Comparison of ENCODE assay signal across 12 cellular contexts in genomic region chr1:2840036-2840809, GRCh38.
DNase-seq lines count a peak whose midpoint lies in the region; ATAC-seq and TF ChIP-seq lines count a peak whose summit lies in the region.
"Had no signal": no experiment of that assay in that cellular context is flagged by ENCODE, and none has a peak within 500 bp of the region (broad histone marks: within the 10 kb centered on the region; RNA-seq: fewer than 3 reads in every experiment).

No MANE protein-coding gene starts in this region.

- peak; percentile 20 for TF ChIP-seq CTCF in NB4 (IDR thresholded peaks at IDR 0.05; ENCODE audit: low read depth, low read length)

- peaks cover 9 to 11% of the 10 kb centered on the region in 2 donors for H3K4me1 Mint-ChIP-seq in effector memory CD8-positive, alpha-beta T cell (ENCODE audit: low read depth in 2 of 2)

- H3K27me3 Mint-ChIP-seq in effector memory CD8-positive, alpha-beta T cell, result peaks cover 2 to 13% of the 10 kb centered on the region in 2 donors

- H3K9me3 Mint-ChIP-seq in effector memory CD8-positive, alpha-beta T cell, result no peaks in the 10 kb centered on the region
- H3K9me3 Mint-ChIP-seq: dendritic cell treated with granulocyte-macrophage colony-stimulating factor and Interleukin-4, amounts not matched to agents 40 ng/mL and 50 ng/mL, for 4 days had no signal

- H3K36me3 Mint-ChIP-seq in effector memory CD8-positive, alpha-beta T cell (ENCODE audit: insufficient read depth), result peaks cover 4% of the 10 kb centered on the region

- H3K4me3 ChIP-seq in NB4 (ENCODE audit: low read depth, low read length), result no peak overlapping the region
- H3K4me3 ChIP-seq: GM23248 had no signal

- H3K4me3 Mint-ChIP-seq in effector memory CD8-positive, alpha-beta T cell, result peak overlapping the region; percentile 31 to 53
- H3K4me3 Mint-ChIP-seq: dendritic cell treated with granulocyte-macrophage colony-stimulating factor and Interleukin-4, amounts not matched to agents 40 ng/mL and 50 ng/mL, for 4 days had no signal

- DNase-seq in NB4 (ENCODE audit: low read depth) (peak; percentile 45), NCI-H446 treated with DMSO at 0.1 percent for 48 hours (lab: John Stamatoyannopoulos, UW) (no peak), NCI-H82 treated with DMSO at 0.1 percent for 48 hours (lab: John Stamatoyannopoulos, UW; ENCODE audit: unreplicated experiment) (no peak)
- peak; percentile 17 to 33 for DNase-seq in activated CD8-positive, alpha-beta memory T cell treated with anti-CD3 and anti-CD28 coated beads for 4 hours (ENCODE audit: low read depth in 2 of 2)
- DNase-seq in effector memory CD8-positive, alpha-beta T cell, result peak; percentile 36 to 50 (median 37)
- DNase-seq in stimulated activated CD8-positive, alpha-beta memory T cell treated with anti-CD3 and anti-CD28 coated beads, Interleukin-4, amount 100 ng/mL, for 4 hours (ENCODE audit: low read depth in 2 of 2, low spot score in 1 of 2), result peak; percentile 12 to 13
- DNase-seq: GF-D8, GM23248, right cardiac atrium had no signal

- peak overlapping the region; percentile 16 to 50 for H3K27ac Mint-ChIP-seq in effector memory CD8-positive, alpha-beta T cell
- H3K27ac Mint-ChIP-seq: dendritic cell treated with granulocyte-macrophage colony-stimulating factor and Interleukin-4, amounts not matched to agents 40 ng/mL and 50 ng/mL, for 4 days had no signal

- TF ChIP-seq POLR2A in NB4 (IDR thresholded peaks at IDR 0.05; ENCODE audit: extremely low read depth, insufficient read length), result no peak

- peak; percentile 83 for ATAC-seq in effector memory CD8-positive, alpha-beta T cell (replicated peaks)
- ATAC-seq in HG03095 (IDR thresholded peaks at IDR 0.05; ENCODE audit: unreplicated experiment) (no peak), GM18867 (IDR thresholded peaks at IDR 0.05; ENCODE audit: unreplicated experiment) (no peak)
- ATAC-seq: right cardiac atrium had no signal

Comparison
In these comparisons a context has a peak if more than half of its experiments do, and no peak if none do; other contexts are left out.
1. DNase-seq: peak in NB4 (single experiment), activated CD8-positive, alpha-beta memory T cell treated with anti-CD3 and anti-CD28 coated beads for 4 hours (2 of 2), effector memory CD8-positive, alpha-beta T cell (3 of 3) and stimulated activated CD8-positive, alpha-beta memory T cell treated with anti-CD3 and anti-CD28 coated beads, Interleukin-4, amount 100 ng/mL, for 4 hours (2 of 2); none in NCI-H446 treated with DMSO at 0.1 percent for 48 hours (single experiment) and NCI-H82 treated with DMSO at 0.1 percent for 48 hours (single experiment).